8 cellular contexts compared by ENCODE assay signal in the genomic region with DNA sequence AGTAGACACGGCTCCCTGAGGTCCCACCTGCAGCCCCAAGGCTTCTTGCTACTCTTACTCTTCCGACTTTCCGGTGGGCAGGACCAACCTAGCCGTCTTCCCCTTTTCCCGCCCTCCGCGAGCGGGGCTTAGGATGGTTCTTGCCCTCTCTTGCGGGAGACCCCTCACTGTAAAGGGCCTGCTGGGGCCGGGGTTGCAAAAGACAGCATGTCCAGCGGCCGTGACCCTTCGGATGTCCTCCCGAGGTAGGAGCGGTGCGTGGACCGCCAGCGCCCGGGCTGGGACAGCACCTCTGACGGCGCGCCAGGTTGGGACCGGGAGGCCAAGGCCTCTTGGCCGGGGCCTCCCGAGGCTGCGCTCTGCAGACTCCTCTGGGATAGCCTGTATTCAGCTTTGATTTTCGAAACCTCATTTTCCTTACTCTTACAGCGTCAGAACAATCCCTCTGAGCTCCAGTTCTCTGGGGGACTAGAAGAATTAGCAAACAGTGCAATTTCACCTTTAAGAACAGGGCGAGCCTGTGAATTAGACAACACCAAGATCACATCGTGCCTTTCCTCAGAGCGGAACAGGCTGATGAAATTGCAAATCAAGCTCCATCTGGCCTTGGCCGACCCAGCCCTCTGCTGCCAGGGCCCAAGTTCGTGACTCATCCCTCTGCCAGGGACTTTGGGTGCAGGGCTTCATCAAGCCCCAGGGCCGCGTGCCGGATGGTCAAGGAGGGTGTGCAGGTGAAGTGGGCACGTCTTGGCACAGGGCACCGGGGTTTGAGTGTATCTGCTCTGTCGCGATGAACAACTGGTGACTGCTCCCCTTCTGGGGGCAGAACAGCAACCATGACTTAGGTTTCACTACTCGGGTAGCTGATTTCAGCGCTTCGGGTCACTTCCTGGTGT. TPM values are rescaled to one million over a fixed set of nuclear protein-coding genes. Genes with fewer than 3 reads are reported as not detected.
DNase-seq lines count a peak whose midpoint lies in the region; ATAC-seq and TF ChIP-seq lines count a peak whose summit lies in the region.

No MANE protein-coding gene starts in this region.

- H3K36me3 ChIP-seq in cardiac muscle cell: no peaks in the 10 kb centered on the region
- H3K36me3 ChIP-seq in WERI-Rb-1: no peaks in the 10 kb centered on the region

- peak overlapping the region; percentile 74; the same call in 1 of the 2 replicates for H3K27ac Mint-ChIP-seq in WTC11

- H3K4me3 Mint-ChIP-seq in WTC11: peak overlapping the region; percentile 80

- TF ChIP-seq CTCF in WTC11 (IDR thresholded peaks at IDR 0.05) (no peak), cardiac muscle cell (IDR thresholded peaks at IDR 0.05; ENCODE audit: low read depth, low read length) (no peak), retinal pigment epithelial cell (conservative IDR thresholded peaks at IDR 0.05; ENCODE audit: low read depth, low read length) (no peak), WERI-Rb-1 (IDR thresholded peaks at IDR 0.05; ENCODE audit: low read depth, low read length) (no peak)

- ATAC-seq in GM21447 (IDR thresholded peaks at IDR 0.05; ENCODE audit: unreplicated experiment) (peak; percentile 11), WTC11 (peak; percentile 25)

- no peaks in the 10 kb centered on the region for H3K4me1 ChIP-seq in cardiac muscle cell (ENCODE audit: low read depth)

- H3K9me3 Mint-ChIP-seq in WTC11: no peaks in the 10 kb centered on the region

- in situ Hi-C loops in ACHN (cut with HindIII; ENCODE audit: low pct_ligation_motif_present, low pct_unique_long_range_greater_than_20kb, low sequenced_read_pairs): no loop called here

- DNase-seq in ACHN (peak; percentile 81), WTC11 (ENCODE audit: low spot score) (peak; percentile 50), cardiac muscle cell (ENCODE audit: low read depth in 1 of 2, low spot score in 1 of 2) (peak in 1 of 2 donors; percentile 70), retinal pigment epithelial cell (ENCODE audit: low read depth) (no peak), WERI-Rb-1 (no peak), NCI-H1436 (lab: John Stamatoyannopoulos, UW) (no peak), NCI-H1105 treated with DMSO at 0.1 percent for 48 hours (lab: John Stamatoyannopoulos, UW) (no peak)

- H3K4me3 ChIP-seq in cardiac muscle cell (peak overlapping the region; percentile 37), retinal pigment epithelial cell (ENCODE audit: low read length) (peak overlapping the region; percentile 78), WERI-Rb-1 (ENCODE audit: low read depth, low read length) (no peak overlapping the region)

- CTCF ChIA-PET in WTC11 (lab: Charles Lee): interaction anchor here (0.8 to 4.6 kb wide), 12 partner anchors 8 to 238 kb away, joined by 3 to 29 read pairs (median 5); no protein-coding TSS in a partner anchor

- H3K9me3 ChIP-seq in cardiac muscle cell (ENCODE audit: low read depth) (no peaks in the 10 kb centered on the region), WERI-Rb-1 (ENCODE audit: severe bottlenecking) (no peaks in the 10 kb centered on the region)

- H3K27ac ChIP-seq in cardiac muscle cell (no peak overlapping the region), WERI-Rb-1 (no peak overlapping the region)

- POLR2A ChIA-PET in WTC11 (lab: Charles Lee): interaction anchor here (0.6 to 2.1 kb wide), 6 partner anchors 9 to 216 kb away, joined by 3 to 8 read pairs (median 5); a partner anchor contains a TSS

- H3K27me3 Mint-ChIP-seq in WTC11 (ENCODE audit: low read depth): peaks cover 51% of the 10 kb centered on the region

- H3K36me3 Mint-ChIP-seq in WTC11: peaks cover 5% of the 10 kb centered on the region; the same call in 1 of the 2 replicates

- peaks cover 23% of the 10 kb centered on the region for H3K4me1 Mint-ChIP-seq in WTC11

- H3K27me3 ChIP-seq in cardiac muscle cell (peaks cover 68% of the 10 kb centered on the region), WERI-Rb-1 (ENCODE audit: insufficient read depth, low read depth, severe bottlenecking) (no peaks in the 10 kb centered on the region)

TF ChIP-seq in WTC11, 78 proteins besides CTCF, POLR2A, EP300 and RAD21 (continues in another document):
- no peak for TF ChIP-seq ZNF671 (CRISPR knock-in tag; IDR thresholded peaks at IDR 0.05)
- TF ChIP-seq MYBL2 (CRISPR knock-in tag; IDR thresholded peaks at IDR 0.05): peak; percentile 64; the same call in 1 of the 2 replicates
- TF ChIP-seq, protein P1, sequence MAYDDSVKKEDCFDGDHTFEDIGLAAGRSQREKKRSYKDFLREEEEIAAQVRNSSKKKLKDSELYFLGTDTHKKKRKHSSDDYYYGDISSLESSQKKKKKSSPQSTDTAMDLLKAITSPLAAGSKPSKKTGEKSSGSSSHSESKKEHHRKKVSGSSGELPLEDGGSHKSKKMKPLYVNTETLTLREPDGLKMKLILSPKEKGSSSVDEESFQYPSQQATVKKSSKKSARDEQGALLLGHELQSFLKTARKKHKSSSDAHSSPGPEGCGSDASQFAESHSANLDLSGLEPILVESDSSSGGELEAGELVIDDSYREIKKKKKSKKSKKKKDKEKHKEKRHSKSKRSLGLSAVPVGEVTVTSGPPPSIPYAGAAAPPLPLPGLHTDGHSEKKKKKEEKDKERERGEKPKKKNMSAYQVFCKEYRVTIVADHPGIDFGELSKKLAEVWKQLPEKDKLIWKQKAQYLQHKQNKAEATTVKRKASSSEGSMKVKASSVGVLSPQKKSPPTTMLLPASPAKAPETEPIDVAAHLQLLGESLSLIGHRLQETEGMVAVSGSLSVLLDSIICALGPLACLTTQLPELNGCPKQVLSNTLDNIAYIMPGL (CRISPR knock-in tag; IDR thresholded peaks at IDR 0.05): 0 out of 2 replicates have a peak, but pooled peaks have one; percentile 12
- TF ChIP-seq, protein P2, sequence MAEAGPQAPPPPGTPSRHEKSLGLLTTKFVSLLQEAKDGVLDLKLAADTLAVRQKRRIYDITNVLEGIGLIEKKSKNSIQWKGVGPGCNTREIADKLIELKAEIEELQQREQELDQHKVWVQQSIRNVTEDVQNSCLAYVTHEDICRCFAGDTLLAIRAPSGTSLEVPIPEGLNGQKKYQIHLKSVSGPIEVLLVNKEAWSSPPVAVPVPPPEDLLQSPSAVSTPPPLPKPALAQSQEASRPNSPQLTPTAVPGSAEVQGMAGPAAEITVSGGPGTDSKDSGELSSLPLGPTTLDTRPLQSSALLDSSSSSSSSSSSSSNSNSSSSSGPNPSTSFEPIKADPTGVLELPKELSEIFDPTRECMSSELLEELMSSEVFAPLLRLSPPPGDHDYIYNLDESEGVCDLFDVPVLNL (CRISPR knock-in tag; IDR thresholded peaks at IDR 0.05; ENCODE audit: borderline replicate concordance, low read depth): 0 out of 2 replicates have a peak, but pooled peaks have one; percentile 61
- TF ChIP-seq FOXJ3 (CRISPR knock-in tag; IDR thresholded peaks at IDR 0.05; ENCODE audit: borderline replicate concordance): no peak
- TF ChIP-seq FOXK1 (CRISPR knock-in tag; IDR thresholded peaks at IDR 0.05): peak; percentile 58; the same call in 1 of the 2 replicates
- TF ChIP-seq PRRX2 (CRISPR knock-in tag; IDR thresholded peaks at IDR 0.05): no peak
- TF ChIP-seq, protein P3, sequence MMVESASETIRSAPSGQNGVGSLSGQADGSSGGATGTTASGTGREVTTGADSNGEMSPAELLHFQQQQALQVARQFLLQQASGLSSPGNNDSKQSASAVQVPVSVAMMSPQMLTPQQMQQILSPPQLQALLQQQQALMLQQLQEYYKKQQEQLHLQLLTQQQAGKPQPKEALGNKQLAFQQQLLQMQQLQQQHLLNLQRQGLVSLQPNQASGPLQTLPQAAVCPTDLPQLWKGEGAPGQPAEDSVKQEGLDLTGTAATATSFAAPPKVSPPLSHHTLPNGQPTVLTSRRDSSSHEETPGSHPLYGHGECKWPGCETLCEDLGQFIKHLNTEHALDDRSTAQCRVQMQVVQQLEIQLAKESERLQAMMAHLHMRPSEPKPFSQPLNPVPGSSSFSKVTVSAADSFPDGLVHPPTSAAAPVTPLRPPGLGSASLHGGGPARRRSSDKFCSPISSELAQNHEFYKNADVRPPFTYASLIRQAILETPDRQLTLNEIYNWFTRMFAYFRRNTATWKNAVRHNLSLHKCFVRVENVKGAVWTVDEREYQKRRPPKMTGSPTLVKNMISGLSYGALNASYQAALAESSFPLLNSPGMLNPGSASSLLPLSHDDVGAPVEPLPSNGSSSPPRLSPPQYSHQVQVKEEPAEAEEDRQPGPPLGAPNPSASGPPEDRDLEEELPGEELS (CRISPR knock-in tag; IDR thresholded peaks at IDR 0.05): 0 out of 2 replicates have a peak, but pooled peaks have one; percentile 31
- 0 out of 2 replicates have a peak, but pooled peaks have one; percentile 15 for TF ChIP-seq SP1 (CRISPR knock-in tag; conservative IDR thresholded peaks at IDR 0.05)
- TF ChIP-seq GABPB1 (CRISPR knock-in tag; IDR thresholded peaks at IDR 0.05): peak; percentile 95
- TF ChIP-seq RORB (CRISPR knock-in tag; IDR thresholded peaks at IDR 0.05): no peak
- TF ChIP-seq SMAD3 (CRISPR knock-in tag; IDR thresholded peaks at IDR 0.05; ENCODE audit: borderline replicate concordance): no peak

RNA-seq across cellular contexts. Expression of a gene that starts 0.8 kb away (rescaled TPM):
- total RNA-seq in WTC11 (2021): 4.2 to 5.3 TPM (median 4.8 TPM) in 3 replicates
- total RNA-seq in cardiac muscle cell: 0.60 and 0.85 TPM in 2 replicates
- polyA plus RNA-seq in cardiac muscle cell: 0.27 and 0.74 TPM in 2 replicates

RNA-seq across cellular contexts. Expression of a gene that starts 58.4 kb away (rescaled TPM):
- 136 to 144 TPM (median 141 TPM) in 3 replicates for total RNA-seq in WTC11 (2021)
- 27.1 and 39.2 TPM in 2 replicates for total RNA-seq in cardiac muscle cell
- polyA plus RNA-seq in cardiac muscle cell: 46.9 and 90.1 TPM in 2 replicates

RNA-seq across cellular contexts. Expression of a gene that starts 58.9 kb away (rescaled TPM):
- total RNA-seq in WTC11 (2021) (29.2 to 33.7 TPM (median 32.7 TPM) in 3 replicates), cardiac muscle cell (24.1 and 35.0 TPM in 2 replicates)
- 22.7 and 33.7 TPM in 2 replicates for polyA plus RNA-seq in cardiac muscle cell

Comparison
In these comparisons a context has a peak if more than half of its experiments do, and no peak if none do; other contexts are left out.
1. DNase-seq: peak in ACHN (single experiment) and WTC11 (single experiment); none in retinal pigment epithelial cell (single experiment), WERI-Rb-1 (single experiment), NCI-H1436 (single experiment) and NCI-H1105 treated with DMSO at 0.1 percent for 48 hours (single experiment).